ENCODE assay signal across 14 cellular contexts in genomic region chr11:10926801-10927200, GRCh38.
DNase-seq lines count a peak whose midpoint lies in the region; ATAC-seq and TF ChIP-seq lines count a peak whose summit lies in the region.
"Had no signal": no experiment of that assay in that cellular context is flagged by ENCODE, and none has a peak within 500 bp of the region (broad histone marks: within the 10 kb centered on the region; RNA-seq: fewer than 3 reads in every experiment).

No MANE protein-coding gene starts in this region.

- peak overlapping the region; percentile 50 for H3K4me2 ChIP-seq in PC-9

- H3K4me1 ChIP-seq in PC-9 (replicated peaks; ENCODE audit: insufficient read depth) (peaks cover 49% of the 10 kb centered on the region), psoas muscle (peaks cover 9% of the 10 kb centered on the region)

- DNase-seq in DMS 273 treated with DMSO at 0.1 percent for 48 hours (lab: John Stamatoyannopoulos, UW) (peak; percentile 16), PC-9 (peak in 1 of 2 experiments; percentile 56), cerebellum (ENCODE audit: low spot score) (peak; percentile 44), psoas muscle (no peak), NCI-H524 treated with DMSO at 0.1 percent for 48 hours (lab: John Stamatoyannopoulos, UW) (no peak), DMS153 (lab: John Stamatoyannopoulos, UW) (no peak)
- DNase-seq: activated CD4-positive, alpha-beta memory T cell treated with anti-CD3 and anti-CD28 coated beads, Interleukin-2, amount 10 ng/mL, durations not matched to agents 7 days and 5 days; activated effector memory CD4-positive, alpha-beta T cell treated with anti-CD3 and anti-CD28 coated beads, Interleukin-2, amount 50 U/mL, for 16 hours; anterior cingulate cortex; GOT3; NCI-H1048 had no signal

- peaks cover 29% of the 10 kb centered on the region for H3F3A ChIP-seq in PC-9 (ENCODE audit: insufficient read depth, low read depth)

- CTCF ChIA-PET in PC-9 (lab: Charles Lee), result no interaction called here

- H3K4me3 ChIP-seq in PC-9 (no peak overlapping the region), psoas muscle (no peak overlapping the region)
- H3K4me3 ChIP-seq: prostate gland had no signal

- H4K20me1 ChIP-seq in PC-9 (ENCODE audit: insufficient read depth), result no peaks in the 10 kb centered on the region

- H3K36me3 ChIP-seq in PC-9 (ENCODE audit: low read depth), result no peaks in the 10 kb centered on the region
- H3K36me3 ChIP-seq in psoas muscle (ENCODE audit: insufficient read depth in 1 of 2, low read depth in 1 of 2), result no peaks in the 10 kb centered on the region
- H3K36me3 ChIP-seq: prostate gland had no signal

- POLR2A ChIA-PET in PC-9 (lab: Charles Lee; ENCODE audit: unreplicated experiment), result interaction anchor here (1.1 kb wide), 1 partner anchor 118 kb away, joined by 9 read pairs; the partner anchor contains the start of gene EIF4G2

- H3K9me2 ChIP-seq in PC-9 (ENCODE audit: insufficient read depth), result no peaks in the 10 kb centered on the region

- H3K9me3 ChIP-seq in PC-9 (ENCODE audit: insufficient read depth, low read depth) (no peaks in the 10 kb centered on the region), psoas muscle (no peaks in the 10 kb centered on the region)
- H3K9me3 ChIP-seq: prostate gland had no signal

- TF ChIP-seq CTCF in PC-9 (conservative IDR thresholded peaks at IDR 0.05) (no peak), psoas muscle (IDR thresholded peaks at IDR 0.05) (no peak)

- intact Hi-C loops in PC-9 (cut with micrococcal nuclease; ENCODE audit: unreplicated experiment) (no loop called here), psoas muscle (cut with DNase I) (no loop called here)

- H3K27me3 ChIP-seq in PC-9 (ENCODE audit: insufficient read depth, low read depth) (no peaks in the 10 kb centered on the region), psoas muscle (ENCODE audit: insufficient read depth in 3 of 3, low read length in 2 of 3) (no peaks in the 10 kb centered on the region)

- 0 out of 2 replicates have a peak overlapping the region, but pooled peaks have one; percentile 37 for H2AFZ ChIP-seq in PC-9

- ATAC-seq in psoas muscle, result no peak
- no peak for ATAC-seq in GM18502 (IDR thresholded peaks at IDR 0.05; ENCODE audit: poor library complexity, unreplicated experiment)
- ATAC-seq in GM18870 (IDR thresholded peaks at IDR 0.05; ENCODE audit: unreplicated experiment), result no peak

- H3K79me2 ChIP-seq in PC-9 (ENCODE audit: low read depth), result no peaks in the 10 kb centered on the region

- H3K27ac ChIP-seq in PC-9, result peak overlapping the region; percentile 56; the same call in 1 of the 2 replicates
- H3K27ac ChIP-seq in psoas muscle, result peak overlapping the region; percentile 31

- BruUV-seq in PC-9 (replicated peaks; lab: Mats Ljungman, UMichigan), result no TSS peak

Comparison
In these comparisons a context has a peak if more than half of its experiments do, and no peak if none do; other contexts are left out.
1. DNase-seq: peak in DMS 273 treated with DMSO at 0.1 percent for 48 hours (single experiment) and cerebellum (single experiment); none in psoas muscle (0 of 2), NCI-H524 treated with DMSO at 0.1 percent for 48 hours (single experiment) and DMS153 (single experiment).